ENCODE assay signal across 12 cellular contexts in the genomic region with DNA sequence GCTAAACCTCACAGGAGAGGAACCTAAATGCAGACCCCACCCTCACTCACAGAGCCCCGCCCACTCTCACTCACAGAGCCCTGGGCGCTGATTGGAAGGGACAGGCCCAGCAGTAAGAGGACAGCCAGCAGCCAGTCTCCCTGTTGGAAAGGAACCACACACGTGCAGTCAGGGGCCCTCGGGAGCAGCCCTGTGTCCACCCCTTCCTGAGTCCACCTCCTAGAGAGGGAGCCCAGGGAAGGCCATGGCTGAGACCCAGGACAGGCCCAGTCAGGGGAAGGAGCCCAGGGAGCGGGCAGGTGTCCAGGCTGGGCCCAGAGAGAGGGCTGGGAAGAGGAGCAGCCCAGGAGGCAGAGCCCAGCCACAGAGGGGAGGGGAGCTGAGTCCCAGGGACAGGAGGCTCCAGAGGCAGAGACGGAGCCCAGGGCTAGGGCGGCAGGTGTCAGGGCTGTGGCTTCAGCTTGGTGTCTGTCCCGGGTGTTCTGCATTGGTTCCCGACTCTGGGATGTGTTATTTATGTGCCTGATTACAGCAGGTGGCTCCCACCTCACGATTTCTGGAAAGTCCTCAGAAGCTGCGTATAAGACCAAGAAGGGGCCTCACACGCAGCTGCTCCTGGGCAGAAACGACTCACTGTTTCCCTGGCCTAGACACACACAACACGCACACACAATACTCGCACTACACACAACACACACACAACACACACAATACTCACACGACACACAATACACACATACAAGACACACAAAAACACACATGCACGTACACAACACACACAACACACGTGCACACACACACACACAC. TPM values are rescaled to one million over a fixed set of nuclear protein-coding genes. Genes with fewer than 3 reads are reported as not detected.
DNase-seq lines count a peak whose midpoint lies in the region; ATAC-seq and TF ChIP-seq lines count a peak whose summit lies in the region.
"Had no signal": no experiment of that assay in that cellular context is flagged by ENCODE, and none has a peak within 500 bp of the region (broad histone marks: within the 10 kb centered on the region; RNA-seq: fewer than 3 reads in every experiment).

No MANE protein-coding gene starts in this region.

- no peaks in the 10 kb centered on the region for H3K27me3 Mint-ChIP-seq in activated CD4-positive, alpha-beta T cell treated with anti-CD3 and anti-CD28 coated beads, Interleukin-2, amount 10 ng/mL, durations not matched to agents 24 days and 14 days

- H3K4me3 ChIP-seq in WERI-Rb-1 (ENCODE audit: low read depth, low read length) (no peak overlapping the region), spleen (no peak overlapping the region)
- H3K4me3 ChIP-seq: SJCRH30 had no signal

- H3K27me3 ChIP-seq in WERI-Rb-1 (ENCODE audit: insufficient read depth, low read depth, severe bottlenecking), result no peaks in the 10 kb centered on the region
- no peaks in the 10 kb centered on the region for H3K27me3 ChIP-seq in spleen (replicated peaks in 1 of 7)

- no peak for TF ChIP-seq POLR2A in spleen (IDR thresholded peaks at IDR 0.05)

- peaks cover 16% of the 10 kb centered on the region for H3K36me3 Mint-ChIP-seq in activated CD4-positive, alpha-beta T cell treated with anti-CD3 and anti-CD28 coated beads, Interleukin-2, amount 10 ng/mL, durations not matched to agents 24 days and 14 days (ENCODE audit: low read depth)

- intact Hi-C loops in activated CD4-positive, alpha-beta T cell treated with anti-CD3 and anti-CD28 coated beads, Interleukin-2, amount 10 ng/mL, durations not matched to agents 24 days and 14 days (cut with micrococcal nuclease), result no loop called here
- intact Hi-C loops in spleen (cut with DNase I; ENCODE audit: low total_unique reads), result no loop called here

- peak; percentile 65 for DNase-seq in activated CD4-positive, alpha-beta T cell treated with anti-CD3 and anti-CD28 coated beads, Interleukin-2, amount 10 ng/mL, durations not matched to agents 24 days and 14 days
- no peak for DNase-seq in activated CD4-positive, alpha-beta T cell treated with anti-CD3 and anti-CD28 coated beads, Interleukin-2, amount 50 U/mL, for 1 hour
- DNase-seq in WERI-Rb-1 (peak; percentile 68), iPS-NIHi11 (ENCODE audit: low spot score) (peak; percentile 47), spleen (peak; percentile 68), EL (no peak), COLO668 (lab: John Stamatoyannopoulos, UW; ENCODE audit: unreplicated experiment) (no peak)
- DNase-seq: hippocampal formation, NCI-H1694 treated with DMSO at 0.1 percent for 48 hours, occipital lobe, SJCRH30 had no signal

- peak overlapping the region; percentile 82 for H3K27ac Mint-ChIP-seq in activated CD4-positive, alpha-beta T cell treated with anti-CD3 and anti-CD28 coated beads, Interleukin-2, amount 10 ng/mL, durations not matched to agents 24 days and 14 days

- H3K27ac ChIP-seq in WERI-Rb-1 (no peak overlapping the region), spleen (peak overlapping the region in 4 of 8 donors; percentile 28 to 92 (median 68))
- H3K27ac ChIP-seq: SJCRH30 had no signal

- peak overlapping the region; percentile 30 for H3K4me3 Mint-ChIP-seq in activated CD4-positive, alpha-beta T cell treated with anti-CD3 and anti-CD28 coated beads, Interleukin-2, amount 10 ng/mL, durations not matched to agents 24 days and 14 days

- TF ChIP-seq CTCF in WERI-Rb-1 (IDR thresholded peaks at IDR 0.05; ENCODE audit: low read depth, low read length) (no peak), spleen (IDR thresholded peaks at IDR 0.05 in 8 of 11, conservative IDR thresholded peaks at IDR 0.05 in 3 of 11) (no peak)

- H3K9me3 Mint-ChIP-seq in activated CD4-positive, alpha-beta T cell treated with anti-CD3 and anti-CD28 coated beads, Interleukin-2, amount 10 ng/mL, durations not matched to agents 24 days and 14 days, result no peaks in the 10 kb centered on the region

- peaks cover 6 to 84% (median 42%) of the 10 kb centered on the region in 6 donors for H3K4me1 ChIP-seq in spleen
- H3K4me1 ChIP-seq: SJCRH30 had no signal

- H3K9me3 ChIP-seq in WERI-Rb-1 (ENCODE audit: severe bottlenecking) (no peaks in the 10 kb centered on the region), spleen (no peaks in the 10 kb centered on the region)
- H3K9me3 ChIP-seq: SJCRH30 had no signal

- peaks cover 66% of the 10 kb centered on the region for H3K4me1 Mint-ChIP-seq in activated CD4-positive, alpha-beta T cell treated with anti-CD3 and anti-CD28 coated beads, Interleukin-2, amount 10 ng/mL, durations not matched to agents 24 days and 14 days

- 67 to 76% (median 72%) methylated on average over 15 to 18 of the region's 18 CpGs for WGBS in spleen, 5 donors

- H3K36me3 ChIP-seq in WERI-Rb-1 (no peaks in the 10 kb centered on the region), spleen (peaks cover 0 to 41% (median 12%) of the 10 kb centered on the region in 6 donors)
- H3K36me3 ChIP-seq: SJCRH30 had no signal

- ATAC-seq in HG02885 (IDR thresholded peaks at IDR 0.05; ENCODE audit: poor library complexity, unreplicated experiment), result no peak

RNA-seq across cellular contexts. Expression of gene APOBEC3H, which starts 9.0 kb away (rescaled TPM):
- total RNA-seq in activated CD4-positive, alpha-beta T cell treated with anti-CD3 and anti-CD28 coated beads, Interleukin-2, amount 10 ng/mL, durations not matched to agents 24 days and 14 days, result 5.8 and 7.6 TPM in 2 replicates
- 1 to 10 TPM in 5 of 7 donors, under 1 TPM in 1, not detected in 1; 0.70 to 3.8 (median 2.2) TPM for total RNA-seq in spleen
- polyA plus RNA-seq in spleen, result 1 to 10 TPM; 1.8 to 3.4 (median 2.3) TPM
- total RNA-seq: occipital lobe, SJCRH30 had no signal

RNA-seq across cellular contexts. Expression of gene APOBEC3G, which starts 11.0 kb away (rescaled TPM):
- total RNA-seq in activated CD4-positive, alpha-beta T cell treated with anti-CD3 and anti-CD28 coated beads, Interleukin-2, amount 10 ng/mL, durations not matched to agents 24 days and 14 days, result 47.2 and 48.5 TPM in 2 replicates
- 10 to 100 TPM; 44.3 to 72.8 (median 53.7) TPM for total RNA-seq in spleen
- 10 to 100 TPM; 50.9 to 53.1 (median 51.0) TPM for polyA plus RNA-seq in spleen
- total RNA-seq: SJCRH30 had no signal

RNA-seq across cellular contexts. Expression of gene APOBEC3F, which starts 47.4 kb away (rescaled TPM):
- total RNA-seq in activated CD4-positive, alpha-beta T cell treated with anti-CD3 and anti-CD28 coated beads, Interleukin-2, amount 10 ng/mL, durations not matched to agents 24 days and 14 days, result 16.9 and 19.8 TPM in 2 replicates
- 10 to 100 TPM; 11.4 to 31.5 (median 27.6) TPM for total RNA-seq in spleen
- polyA plus RNA-seq in spleen, result 10 to 100 TPM in 1 of 3 donors, 1 to 10 TPM in 2; 5.4 to 17.2 (median 7.9) TPM
- total RNA-seq: SJCRH30 had no signal

Comparison
In these comparisons a context has a peak if more than half of its experiments do, and no peak if none do; other contexts are left out.
1. DNase-seq: peak in activated CD4-positive, alpha-beta T cell treated with anti-CD3 and anti-CD28 coated beads, Interleukin-2, amount 10 ng/mL, durations not matched to agents 24 days and 14 days (single experiment), WERI-Rb-1 (single experiment), iPS-NIHi11 (single experiment) and spleen (single experiment); none in activated CD4-positive, alpha-beta T cell treated with anti-CD3 and anti-CD28 coated beads, Interleukin-2, amount 50 U/mL, for 1 hour (single experiment), EL (single experiment) and COLO668 (single experiment).